In genomic region chr19:51693819-51694218, GRCh38 we compare ENCODE assay signal across 33 cellular contexts. TPM values are rescaled to one million over a fixed set of nuclear protein-coding genes. Genes with fewer than 3 reads are reported as not detected.
DNase-seq lines count a peak whose midpoint lies in the region; ATAC-seq, FAIRE-seq and TF ChIP-seq lines count a peak whose summit lies in the region.
"Had no signal": no experiment of that assay in that cellular context is flagged by ENCODE, and none has a peak within 500 bp of the region (broad histone marks: within the 10 kb centered on the region; RNA-seq: fewer than 3 reads in every experiment).

No MANE protein-coding gene starts in this region.

- TF ChIP-seq CTCF in HepG2 (CRISPR knock-in tag; IDR thresholded peaks at IDR 0.05) (no peak), sigmoid colon (IDR thresholded peaks at IDR 0.05) (no peak)

- TF ChIP-seq RAD21 in HepG2 (CRISPR knock-in tag; IDR thresholded peaks at IDR 0.05) = no peak

- no peak overlapping the region for H3K27ac ChIP-seq in CD4-positive, alpha-beta memory T cell (ENCODE audit: low read depth, low read length)
- H3K27ac ChIP-seq in HepG2 (ENCODE audit: extremely low read length, insufficient read depth, low read length) (no peak overlapping the region), sigmoid colon (peak overlapping the region; percentile 32 to 100 (median 98))
- H3K27ac ChIP-seq: PC-9, WERI-Rb-1 had no signal

- no peak for TF ChIP-seq EP300 in HepG2 (IDR thresholded peaks at IDR 0.05; ENCODE audit: low read depth in 2 of 2, low read length in 2 of 2)
- no peak for TF ChIP-seq EP300 in HepG2 (CRISPR knock-in tag; IDR thresholded peaks at IDR 0.05; ENCODE audit: borderline replicate concordance)
- TF ChIP-seq EP300 in sigmoid colon (IDR thresholded peaks at IDR 0.05) = no peak

- BruUV-seq in HepG2 (replicated peaks; lab: Mats Ljungman, UMichigan) = no TSS peak

- no peaks in the 10 kb centered on the region for H3K36me3 ChIP-seq in CD4-positive, alpha-beta memory T cell (ENCODE audit: insufficient read depth, low read length)
- peaks cover 2 to 6% of the 10 kb centered on the region in 2 experiments; a peak in 1 of 5 replicates for H3K36me3 ChIP-seq in HepG2 (replicated peaks in 1 of 2; ENCODE audit: control insufficient read depth in 1 of 2, insufficient read depth in 2 of 2, low read length in 2 of 2)
- H3K36me3 ChIP-seq in sigmoid colon = peaks cover 7 to 47% (median 34%) of the 10 kb centered on the region in 4 donors

- H2AFZ ChIP-seq in HepG2 (ENCODE audit: low read length) = no peak overlapping the region
- H2AFZ ChIP-seq: PC-9 had no signal

- POLR2A ChIA-PET in CD4-positive, alpha-beta memory T cell (lab: Charles Lee; ENCODE audit: partially characterized antibody) = interaction anchor here (3.1 kb wide), 1 partner anchor 10 kb away, joined by 14 read pairs; no protein-coding TSS in a partner anchor
- POLR2A ChIA-PET in HepG2 (lab: Yijun Ruan, JAX) = no interaction called here

- H3K9me3 ChIP-seq in CD4-positive, alpha-beta memory T cell (ENCODE audit: control insufficient read depth in 1 of 2, low read length in 2 of 2) = no peaks in the 10 kb centered on the region
- H3K9me3 ChIP-seq in T-helper 17 cell (ENCODE audit: control insufficient read depth, low read length, poor library complexity, severe bottlenecking) = no peaks in the 10 kb centered on the region
- no peaks in the 10 kb centered on the region for H3K9me3 ChIP-seq in HepG2 (ENCODE audit: low read length)
- H3K9me3 ChIP-seq in sigmoid colon = no peaks in the 10 kb centered on the region
- H3K9me3 ChIP-seq: BLaER1 treated with 17β-estradiol and CSF1 and Interleukin-3, amounts not matched to agents 10 nM and 100 nM; gastroesophageal sphincter; tibial artery had no signal

- H3K9me3 Mint-ChIP-seq in CD4-positive, alpha-beta memory T cell = no peaks in the 10 kb centered on the region
- H3K9me3 Mint-ChIP-seq: activated naive CD4-positive, alpha-beta T cell treated with anti-CD3 and anti-CD28 coated beads for 36 hours; activated T-cell treated with anti-CD3 and anti-CD28 coated beads, Interleukin-2, amount 50 U/mL, for 72 hours; dendritic cell treated with granulocyte-macrophage colony-stimulating factor and Interleukin-4, amounts not matched to agents 40 ng/mL and 50 ng/mL, for 4 days; immature natural killer cell had no signal

- CTCF ChIA-PET in CD4-positive, alpha-beta memory T cell (lab: Charles Lee; ENCODE audit: partially characterized antibody) = no interaction called here
- CTCF ChIA-PET in HepG2 (lab: Yijun Ruan, JAX; ENCODE audit: low intra/inter-chr PET ratio, low total read pairs) = no interaction called here

- FAIRE-seq in HepG2 (lab: Jason Lieb, UNC) = no peak
- FAIRE-seq: bronchial epithelial cell, GM18507 had no signal

- H3K36me3 Mint-ChIP-seq in CD4-positive, alpha-beta memory T cell = peaks cover 5 to 8% of the 10 kb centered on the region in 2 donors
- peaks cover 10% of the 10 kb centered on the region for H3K36me3 Mint-ChIP-seq in T-helper 17 cell (ENCODE audit: low read depth)

- intact Hi-C loops in CD4-positive, alpha-beta memory T cell (cut with micrococcal nuclease) = no loop called here
- intact Hi-C loops in HepG2 (cut with micrococcal nuclease; ENCODE audit: unreplicated experiment) = no loop called here
- intact Hi-C loops in sigmoid colon (cut with DNase I) = no loop called here

- 82% methylated on average over 2 of the region's 2 CpGs for WGBS in HepG2 (ENCODE audit: low lambda C conversion rate)
- 55 to 65% methylated on average over 2 of the region's 2 CpGs for WGBS in sigmoid colon, 2 donors

- no peaks in the 10 kb centered on the region for H3K27me3 ChIP-seq in CD4-positive, alpha-beta memory T cell (ENCODE audit: insufficient read depth, low read length)
- no peaks in the 10 kb centered on the region; a peak in 1 of 5 replicates for H3K27me3 ChIP-seq in HepG2 (ENCODE audit: control insufficient read depth in 1 of 2, insufficient read depth in 2 of 2, low read length in 2 of 2)
- H3K27me3 ChIP-seq in sigmoid colon = no peaks in the 10 kb centered on the region
- H3K27me3 ChIP-seq: BLaER1 treated with 17β-estradiol and CSF1 and Interleukin-3, amounts not matched to agents 10 nM and 100 nM; gastroesophageal sphincter; tibial artery had no signal

- no peak for DNase-seq in CD4-positive, alpha-beta memory T cell
- DNase-seq in T-helper 17 cell (no peak), HepG2 (ENCODE audit: low spot score) (no peak), sigmoid colon (no peak), NCI-H345 (lab: John Stamatoyannopoulos, UW) (no peak), KBM-7 (no peak)
- DNase-seq in activated CD8-positive, alpha-beta memory T cell treated with anti-CD3 and anti-CD28 coated beads, Interleukin-2, amount 50 U/mL, for 48 hours = no peak
- DNase-seq: activated CD4-positive, alpha-beta T cell treated with anti-CD3 and anti-CD28 coated beads for 48 hours; activated naive CD4-positive, alpha-beta T cell treated with anti-CD3 and anti-CD28 coated beads for 36 hours; activated T-cell treated with anti-CD3 and anti-CD28 coated beads, Interleukin-2, amount 50 U/mL, for 72 hours; amniotic stem cell; Calu3; DND-41; hypothalamus; immature natural killer cell; NCI-H1092; NCI-H187; NCI-H2171 treated with DMSO at 0.1 percent for 48 hours; NCI-H524 treated with DMSO at 0.1 percent for 48 hours; NK-92 treated with Interleukin-12 subunit alpha and Interleukin-12 subunit beta, amount 100 ng/mL, for 24 hours; PC-9; Right ventricle myocardium superior; stimulated activated naive CD8-positive, alpha-beta T cell treated with anti-CD3 and anti-CD28 coated beads, Interleukin-15, Interleukin-2, amounts not matched to agents 100 U/mL and 50 U/mL, for 24 hours; T-helper 9 cell; tibial artery; WERI-Rb-1 had no signal

- no peak for TF ChIP-seq POLR2A in HepG2 (IDR thresholded peaks at IDR 0.05; ENCODE audit: insufficient read depth in 1 of 2, low read depth in 2 of 2, low read length in 2 of 2)
- TF ChIP-seq POLR2A in sigmoid colon (IDR thresholded peaks at IDR 0.05) = no peak

- peaks cover 6% of the 10 kb centered on the region for H3K4me1 ChIP-seq in CD4-positive, alpha-beta memory T cell (ENCODE audit: insufficient read depth, low read length)
- peaks cover 8% of the 10 kb centered on the region; the same call in 1 of the 2 replicates for H3K4me1 ChIP-seq in HepG2 (ENCODE audit: insufficient read depth, low read length)
- H3K4me1 ChIP-seq in sigmoid colon = peaks cover 0 to 44% (median 31%) of the 10 kb centered on the region in 4 donors

- H3K27me3 Mint-ChIP-seq in CD4-positive, alpha-beta memory T cell = no peaks in the 10 kb centered on the region
- no peaks in the 10 kb centered on the region for H3K27me3 Mint-ChIP-seq in T-helper 17 cell

- H4K20me1 ChIP-seq in HepG2 (ENCODE audit: insufficient read depth, low read length) = peaks cover 15% of the 10 kb centered on the region; the same call in 1 of the 2 replicates

- H3K4me3 ChIP-seq in CD4-positive, alpha-beta memory T cell (ENCODE audit: low read length in 2 of 2) = no peak overlapping the region
- H3K4me3 ChIP-seq in HepG2 (replicated peaks in 1 of 3; ENCODE audit: insufficient read depth in 1 of 3, low read depth in 2 of 3, low read length in 3 of 3) (no peak overlapping the region), sigmoid colon (no peak overlapping the region)
- H3K4me3 ChIP-seq: BLaER1 treated with 17β-estradiol and CSF1 and Interleukin-3, amounts not matched to agents 10 nM and 100 nM; gastroesophageal sphincter; PC-9 had no signal

- in situ Hi-C loops in HepG2 (cut with HindIII; ENCODE audit: extremely low pct_ligation_motif_present, low pct_unique_long_range_greater_than_20kb) = no loop called here
- in situ Hi-C loops in KBM-7 (cut with MboI; ENCODE audit: low pct_unique_long_range_greater_than_20kb, low sequenced_read_pairs) = no loop called here

- peaks cover 5 to 20% (median 12%) of the 10 kb centered on the region in 4 donors for H3K4me1 Mint-ChIP-seq in CD4-positive, alpha-beta memory T cell
- peaks cover 31% of the 10 kb centered on the region for H3K4me1 Mint-ChIP-seq in T-helper 17 cell

- H3K4me2 ChIP-seq in HepG2 (ENCODE audit: low read depth, low read length) = no peak overlapping the region
- H3K4me2 ChIP-seq: PC-9 had no signal

- no peak overlapping the region for H3K9ac ChIP-seq in HepG2 (ENCODE audit: insufficient read depth, low read depth, low read length)

- no peaks in the 10 kb centered on the region for H3K79me2 ChIP-seq in HepG2 (ENCODE audit: insufficient read depth, low read length)

- ATAC-seq in T-helper 17 cell = no peak
- ATAC-seq in HepG2 = no peak
- no peak for ATAC-seq in GM18907 (IDR thresholded peaks at IDR 0.05; ENCODE audit: unreplicated experiment)
- ATAC-seq: activated T-cell treated with anti-CD3 and anti-CD28 coated beads, Interleukin-2, amount 50 U/mL, for 72 hours; gastroesophageal sphincter; stimulated activated naive CD8-positive, alpha-beta T cell treated with anti-CD3 and anti-CD28 coated beads, Interleukin-15, Interleukin-2, amounts not matched to agents 100 U/mL and 50 U/mL, for 24 hours had no signal

- peak overlapping the region in 2 of 8 donors; percentile 9 to 36 for H3K4me3 Mint-ChIP-seq in CD4-positive, alpha-beta memory T cell
- H3K4me3 Mint-ChIP-seq in T-helper 17 cell = no peak overlapping the region
- H3K4me3 Mint-ChIP-seq: activated naive CD4-positive, alpha-beta T cell treated with anti-CD3 and anti-CD28 coated beads for 36 hours; activated T-cell treated with anti-CD3 and anti-CD28 coated beads, Interleukin-2, amount 50 U/mL, for 72 hours; dendritic cell treated with granulocyte-macrophage colony-stimulating factor and Interleukin-4, amounts not matched to agents 40 ng/mL and 50 ng/mL, for 4 days; immature natural killer cell had no signal

- peak overlapping the region in 4 of 7 donors; percentile 18 to 72 (median 42) for H3K27ac Mint-ChIP-seq in CD4-positive, alpha-beta memory T cell
- peak overlapping the region; percentile 96 for H3K27ac Mint-ChIP-seq in T-helper 17 cell
- H3K27ac Mint-ChIP-seq: activated naive CD4-positive, alpha-beta T cell treated with anti-CD3 and anti-CD28 coated beads for 36 hours; activated T-cell treated with anti-CD3 and anti-CD28 coated beads, Interleukin-2, amount 50 U/mL, for 72 hours; dendritic cell treated with granulocyte-macrophage colony-stimulating factor and Interleukin-4, amounts not matched to agents 40 ng/mL and 50 ng/mL, for 4 days; immature natural killer cell had no signal

RNA-seq across cellular contexts. Expression of gene SPACA6, which starts 0.7 kb away (rescaled TPM):
- 10 to 100 TPM; 10.2 to 11.0 TPM for total RNA-seq in CD4-positive, alpha-beta memory T cell
- polyA plus RNA-seq in CD4-positive, alpha-beta memory T cell = 1 to 10 TPM; 2.5 to 2.9 TPM
- total RNA-seq in T-helper 17 cell (1 to 10 TPM; 4.3 to 6.4 TPM), HepG2 (2016; rRNA removed; fragmentation: Illumina TruSeq; extraction: Trizol) (0.53 and 2.2 TPM in 2 replicates), sigmoid colon (10 to 100 TPM; 19.9 to 45.7 (median 29.1) TPM)
- 1.1 and 1.9 TPM in 2 replicates for total RNA-seq in HepG2 (2016; cell fraction: cytosol; rRNA removed; fragmentation: Illumina TruSeq; extraction: Trizol; ENCODE audit: low read depth)
- total RNA-seq in HepG2 (2016; cell fraction: insoluble cytoplasmic fraction; rRNA removed; fragmentation: Illumina TruSeq; extraction: Trizol) = 2.6 TPM in 1 of 2 replicates, not detected in the other
- 0.53 and 1.2 TPM in 2 replicates for total RNA-seq in HepG2 (2016; cell fraction: membrane; rRNA removed; fragmentation: Illumina TruSeq; extraction: Trizol)
- total RNA-seq in HepG2 (2016; cell fraction: nucleus; rRNA removed; fragmentation: Illumina TruSeq; extraction: Trizol) = 2.1 and 4.9 TPM in 2 replicates
- polyA plus RNA-seq in HepG2 (2011; rRNA removed) (1.4 and 2.3 TPM in 2 replicates), sigmoid colon (1 to 10 TPM in 2 of 3 donors, not detected in 1; 3.0 to 4.8 TPM)
- polyA plus RNA-seq in HepG2 (2011; cell fraction: cytosol; rRNA removed) = 0.26 and 0.76 TPM in 2 replicates
- 12.4 and 14.0 TPM in 2 replicates for polyA plus RNA-seq in HepG2 (2011; cell fraction: nucleus; rRNA removed)
- polyA plus RNA-seq in HepG2 (2012) = 2.2 and 3.3 TPM in 2 replicates
- polyA plus RNA-seq in HepG2 (2016; cell fraction: cytosol; fragmentation: Illumina TruSeq; extraction: Trizol; ENCODE audit: low read depth) = 0.78 and 0.85 TPM in 2 replicates
- 0.48 and 0.82 TPM in 2 replicates for polyA plus RNA-seq in HepG2 (2016; cell fraction: insoluble cytoplasmic fraction; fragmentation: Illumina TruSeq; extraction: Trizol; ENCODE audit: low read depth)
- 0.42 and 1.5 TPM in 2 replicates for polyA plus RNA-seq in HepG2 (2016; cell fraction: membrane; fragmentation: Illumina TruSeq; extraction: Trizol; ENCODE audit: low read depth)
- 9.6 and 9.8 TPM in 2 replicates for polyA plus RNA-seq in HepG2 (2016; cell fraction: nucleus; fragmentation: Illumina TruSeq; extraction: Trizol; ENCODE audit: insufficient read depth, low read depth)
- polyA minus RNA-seq in HepG2 (2011; rRNA and poly(A)+ RNA removed; ENCODE audit: low replicate concordance) = 1.8 and 1.9 TPM in 2 replicates
- polyA minus RNA-seq in HepG2 (2011; cell fraction: cytosol; rRNA and poly(A)+ RNA removed) = not detected in 2 replicates
- 6.3 and 6.8 TPM in 2 replicates for polyA minus RNA-seq in HepG2 (2011; cell fraction: nucleus; rRNA and poly(A)+ RNA removed)

RNA-seq across cellular contexts. Expression of gene HAS1, which starts 30.0 kb away (rescaled TPM):
- total RNA-seq in CD4-positive, alpha-beta memory T cell = not detected
- polyA plus RNA-seq in CD4-positive, alpha-beta memory T cell = not detected
- total RNA-seq in T-helper 17 cell (not detected), HepG2 (2016; rRNA removed; fragmentation: Illumina TruSeq; extraction: Trizol) (not detected in 2 replicates), sigmoid colon (1 to 10 TPM in 1 of 4 donors, under 1 TPM in 2, not detected in 1; 0.49 to 3.1 (median 0.83) TPM)
- total RNA-seq in HepG2 (2016; cell fraction: cytosol; rRNA removed; fragmentation: Illumina TruSeq; extraction: Trizol; ENCODE audit: low read depth) = not detected in 2 replicates
- not detected in 2 replicates for total RNA-seq in HepG2 (2016; cell fraction: insoluble cytoplasmic fraction; rRNA removed; fragmentation: Illumina TruSeq; extraction: Trizol)
- total RNA-seq in HepG2 (2016; cell fraction: membrane; rRNA removed; fragmentation: Illumina TruSeq; extraction: Trizol) = not detected in 2 replicates
- total RNA-seq in HepG2 (2016; cell fraction: nucleus; rRNA removed; fragmentation: Illumina TruSeq; extraction: Trizol) = not detected in 2 replicates
- polyA plus RNA-seq in HepG2 (2011; rRNA removed) (0.12 TPM in 1 of 2 replicates, not detected in the other), sigmoid colon (1 to 10 TPM in 1 of 3 donors, under 1 TPM in 2; 0.17 to 1.2 (median 0.46) TPM)
- not detected in 2 replicates for polyA plus RNA-seq in HepG2 (2011; cell fraction: cytosol; rRNA removed)
- not detected in 2 replicates for polyA plus RNA-seq in HepG2 (2011; cell fraction: nucleus; rRNA removed)
- not detected in 2 replicates for polyA plus RNA-seq in HepG2 (2012)
- not detected in 2 replicates for polyA plus RNA-seq in HepG2 (2016; cell fraction: cytosol; fragmentation: Illumina TruSeq; extraction: Trizol; ENCODE audit: low read depth)
- not detected in 2 replicates for polyA plus RNA-seq in HepG2 (2016; cell fraction: insoluble cytoplasmic fraction; fragmentation: Illumina TruSeq; extraction: Trizol; ENCODE audit: low read depth)
- not detected in 2 replicates for polyA plus RNA-seq in HepG2 (2016; cell fraction: membrane; fragmentation: Illumina TruSeq; extraction: Trizol; ENCODE audit: low read depth)
- not detected in 2 replicates for polyA plus RNA-seq in HepG2 (2016; cell fraction: nucleus; fragmentation: Illumina TruSeq; extraction: Trizol; ENCODE audit: insufficient read depth, low read depth)
- polyA minus RNA-seq in HepG2 (2011; rRNA and poly(A)+ RNA removed; ENCODE audit: low replicate concordance) = not detected in 2 replicates
- polyA minus RNA-seq in HepG2 (2011; cell fraction: cytosol; rRNA and poly(A)+ RNA removed) = not detected in 2 replicates
- not detected in 2 replicates for polyA minus RNA-seq in HepG2 (2011; cell fraction: nucleus; rRNA and poly(A)+ RNA removed)
- total RNA-seq: activated naive CD4-positive, alpha-beta T cell treated with anti-CD3 and anti-CD28 coated beads for 36 hours; activated T-cell treated with anti-CD3 and anti-CD28 coated beads, Interleukin-2, amount 50 U/mL, for 72 hours; Calu3; fibroblast of lung; PC-9 had no signal
- polyA plus RNA-seq: fibroblast of lung, immature natural killer cell had no signal

RNA-seq across cellular contexts. Expression of gene SIGLEC14, which starts 47.2 kb away (rescaled TPM):
- 1 to 10 TPM in 1 of 2 experiments, under 1 TPM in 1; 0.69 to 1.4 TPM for total RNA-seq in CD4-positive, alpha-beta memory T cell
- under 1 TPM in 1 of 2 donors, not detected in 1; 0.11 TPM for polyA plus RNA-seq in CD4-positive, alpha-beta memory T cell
- 1 to 10 TPM in 1 of 2 donors, under 1 TPM in 1; 0.86 to 3.3 TPM for total RNA-seq in T-helper 17 cell
- 0.09 TPM in 1 of 2 replicates, not detected in the other for total RNA-seq in HepG2 (2016; rRNA removed; fragmentation: Illumina TruSeq; extraction: Trizol)
- not detected in 2 replicates for total RNA-seq in HepG2 (2016; cell fraction: cytosol; rRNA removed; fragmentation: Illumina TruSeq; extraction: Trizol; ENCODE audit: low read depth)
- 0.13 TPM in 1 of 2 replicates, not detected in the other for total RNA-seq in HepG2 (2016; cell fraction: insoluble cytoplasmic fraction; rRNA removed; fragmentation: Illumina TruSeq; extraction: Trizol)
- total RNA-seq in HepG2 (2016; cell fraction: membrane; rRNA removed; fragmentation: Illumina TruSeq; extraction: Trizol) = 0.09 and 0.10 TPM in 2 replicates
- total RNA-seq in HepG2 (2016; cell fraction: nucleus; rRNA removed; fragmentation: Illumina TruSeq; extraction: Trizol) = not detected in 2 replicates
- 0.04 and 0.05 TPM in 2 replicates for polyA plus RNA-seq in HepG2 (2011; rRNA removed)
- polyA plus RNA-seq in HepG2 (2011; cell fraction: cytosol; rRNA removed) = 0.06 TPM in 1 of 2 replicates, not detected in the other
- polyA plus RNA-seq in HepG2 (2011; cell fraction: nucleus; rRNA removed) = not detected in 2 replicates
- polyA plus RNA-seq in HepG2 (2012) = 0.09 TPM in 1 of 2 replicates, not detected in the other
- not detected in 2 replicates for polyA plus RNA-seq in HepG2 (2016; cell fraction: cytosol; fragmentation: Illumina TruSeq; extraction: Trizol; ENCODE audit: low read depth)
- polyA plus RNA-seq in HepG2 (2016; cell fraction: insoluble cytoplasmic fraction; fragmentation: Illumina TruSeq; extraction: Trizol; ENCODE audit: low read depth) = 0.11 and 0.14 TPM in 2 replicates
- polyA plus RNA-seq in HepG2 (2016; cell fraction: membrane; fragmentation: Illumina TruSeq; extraction: Trizol; ENCODE audit: low read depth) = 0.11 and 0.20 TPM in 2 replicates
- 0.28 TPM in 1 of 2 replicates, not detected in the other for polyA plus RNA-seq in HepG2 (2016; cell fraction: nucleus; fragmentation: Illumina TruSeq; extraction: Trizol; ENCODE audit: insufficient read depth, low read depth)
- 0.14 TPM in 1 of 2 replicates, not detected in the other for polyA minus RNA-seq in HepG2 (2011; rRNA and poly(A)+ RNA removed; ENCODE audit: low replicate concordance)
- polyA minus RNA-seq in HepG2 (2011; cell fraction: cytosol; rRNA and poly(A)+ RNA removed) = not detected in 2 replicates
- not detected in 2 replicates for polyA minus RNA-seq in HepG2 (2011; cell fraction: nucleus; rRNA and poly(A)+ RNA removed)
- total RNA-seq in sigmoid colon = 1 to 10 TPM in 2 of 4 donors, under 1 TPM in 1, not detected in 1; 0.55 to 6.1 (median 5.6) TPM
- 10 to 100 TPM in 1 of 3 donors, 1 to 10 TPM in 2; 1.2 to 10.2 (median 5.3) TPM for polyA plus RNA-seq in sigmoid colon
- total RNA-seq: activated naive CD4-positive, alpha-beta T cell treated with anti-CD3 and anti-CD28 coated beads for 36 hours; bronchial epithelial cell; Calu3; fibroblast of lung; PC-9 had no signal
- polyA plus RNA-seq: fibroblast of lung had no signal

RNA-seq across cellular contexts. Expression of gene FPR1, which starts 57.9 kb away (rescaled TPM):
- total RNA-seq in CD4-positive, alpha-beta memory T cell = not detected
- polyA plus RNA-seq in CD4-positive, alpha-beta memory T cell = under 1 TPM in 1 of 2 donors, not detected in 1; 0.30 TPM
- 1 to 10 TPM in 1 of 2 donors, under 1 TPM in 1; 0.70 to 4.1 TPM for total RNA-seq in T-helper 17 cell
- not detected in 2 replicates for total RNA-seq in HepG2 (2016; rRNA removed; fragmentation: Illumina TruSeq; extraction: Trizol)
- not detected in 2 replicates for total RNA-seq in HepG2 (2016; cell fraction: cytosol; rRNA removed; fragmentation: Illumina TruSeq; extraction: Trizol; ENCODE audit: low read depth)
- total RNA-seq in HepG2 (2016; cell fraction: insoluble cytoplasmic fraction; rRNA removed; fragmentation: Illumina TruSeq; extraction: Trizol) = not detected in 2 replicates
- total RNA-seq in HepG2 (2016; cell fraction: membrane; rRNA removed; fragmentation: Illumina TruSeq; extraction: Trizol) = not detected in 2 replicates
- total RNA-seq in HepG2 (2016; cell fraction: nucleus; rRNA removed; fragmentation: Illumina TruSeq; extraction: Trizol) = not detected in 2 replicates
- polyA plus RNA-seq in HepG2 (2011; rRNA removed) = 0.07 TPM in 1 of 2 replicates, not detected in the other
- polyA plus RNA-seq in HepG2 (2011; cell fraction: cytosol; rRNA removed) = 0.03 TPM in 1 of 2 replicates, not detected in the other
- not detected in 2 replicates for polyA plus RNA-seq in HepG2 (2011; cell fraction: nucleus; rRNA removed)
- polyA plus RNA-seq in HepG2 (2012) = 0.27 TPM in 1 of 2 replicates, not detected in the other
- polyA plus RNA-seq in HepG2 (2016; cell fraction: cytosol; fragmentation: Illumina TruSeq; extraction: Trizol; ENCODE audit: low read depth) = not detected in 2 replicates
- not detected in 2 replicates for polyA plus RNA-seq in HepG2 (2016; cell fraction: insoluble cytoplasmic fraction; fragmentation: Illumina TruSeq; extraction: Trizol; ENCODE audit: low read depth)
- polyA plus RNA-seq in HepG2 (2016; cell fraction: membrane; fragmentation: Illumina TruSeq; extraction: Trizol; ENCODE audit: low read depth) = not detected in 2 replicates
- not detected in 2 replicates for polyA plus RNA-seq in HepG2 (2016; cell fraction: nucleus; fragmentation: Illumina TruSeq; extraction: Trizol; ENCODE audit: insufficient read depth, low read depth)
- not detected in 2 replicates for polyA minus RNA-seq in HepG2 (2011; rRNA and poly(A)+ RNA removed; ENCODE audit: low replicate concordance)
- not detected in 2 replicates for polyA minus RNA-seq in HepG2 (2011; cell fraction: cytosol; rRNA and poly(A)+ RNA removed)
- polyA minus RNA-seq in HepG2 (2011; cell fraction: nucleus; rRNA and poly(A)+ RNA removed) = not detected in 2 replicates
- total RNA-seq in sigmoid colon = 10 to 100 TPM in 1 of 4 donors, 1 to 10 TPM in 3; 2.8 to 15.9 (median 6.2) TPM
- 10 to 100 TPM in 1 of 3 donors, 1 to 10 TPM in 2; 1.2 to 12.0 (median 4.6) TPM for polyA plus RNA-seq in sigmoid colon
- total RNA-seq: activated naive CD4-positive, alpha-beta T cell treated with anti-CD3 and anti-CD28 coated beads for 36 hours; activated T-cell treated with anti-CD3 and anti-CD28 coated beads, Interleukin-2, amount 50 U/mL, for 72 hours; bronchial epithelial cell; Calu3; fibroblast of lung; PC-9 had no signal

Comparison
In these comparisons a context has a peak if more than half of its experiments do, and no peak if none do; other contexts are left out.
1. H3K27ac ChIP-seq: peak in sigmoid colon (4 of 4); none in CD4-positive, alpha-beta memory T cell (single experiment) and HepG2 (single experiment).